ENCODE assay signal across 21 cellular contexts in genomic region chr6:135346747-135347146, GRCh38.
DNase-seq lines count a peak whose midpoint lies in the region.
"Had no signal": no experiment of that assay in that cellular context is flagged by ENCODE, and none has a peak within 500 bp of the region (broad histone marks: within the 10 kb centered on the region; RNA-seq: fewer than 3 reads in every experiment).

No MANE protein-coding gene starts in this region.

- no peaks in the 10 kb centered on the region for H3K79me1 ChIP-seq in trophoblast cell (ENCODE audit: low read length)

- no peak overlapping the region for H3K27ac Mint-ChIP-seq in CD8-positive, alpha-beta memory T cell
- H3K27ac Mint-ChIP-seq: activated CD8-positive, alpha-beta T cell treated with anti-CD3 and anti-CD28 coated beads for 36 hours; activated naive CD4-positive, alpha-beta T cell treated with anti-CD3 and anti-CD28 coated beads for 36 hours had no signal

- H2AK5ac ChIP-seq in trophoblast cell (ENCODE audit: low read length), result no peak overlapping the region

- H2AFZ ChIP-seq in trophoblast cell (ENCODE audit: insufficient read depth, low read length, poor library complexity), result no peak overlapping the region

- H4K8ac ChIP-seq in trophoblast cell (ENCODE audit: low read depth, low read length), result no peak overlapping the region

- H3K27ac ChIP-seq in trophoblast cell (ENCODE audit: low read depth, low read length), result no peak overlapping the region
- H3K27ac ChIP-seq in CD8-positive, alpha-beta memory T cell (ENCODE audit: low read depth, low read length), result no peak overlapping the region
- H3K27ac ChIP-seq: esophagus squamous epithelium had no signal

- H3K4me3 ChIP-seq in trophoblast cell (ENCODE audit: low read depth, low read length), result no peak overlapping the region
- no peak overlapping the region for H3K4me3 ChIP-seq in CD8-positive, alpha-beta memory T cell (ENCODE audit: low read length)
- H3K4me3 ChIP-seq: esophagus squamous epithelium had no signal

- POLR2A ChIA-PET in CD8-positive, alpha-beta memory T cell (lab: Charles Lee), result no interaction called here

- DNase-seq in A172 (ENCODE audit: low spot score) (peak; percentile 38), GM03348 (ENCODE audit: low spot score) (peak; percentile 39), M059J (ENCODE audit: low read depth) (peak; percentile 84), astrocyte of the hippocampus (ENCODE audit: low read depth, low spot score) (peak; percentile 11), trophoblast cell (no peak), NCI-H1417 treated with DMSO at 0.1 percent for 48 hours (lab: John Stamatoyannopoulos, UW) (no peak), NCI-H526 treated with DMSO at 0.1 percent for 48 hours (lab: John Stamatoyannopoulos, UW) (no peak)
- DNase-seq in CD8-positive, alpha-beta memory T cell, result no peak
- DNase-seq: activated CD4-positive, CD25-positive, alpha-beta regulatory T cell; activated CD8-positive, alpha-beta T cell treated with anti-CD3 and anti-CD28 coated beads for 36 hours; activated naive CD4-positive, alpha-beta T cell treated with anti-CD3 and anti-CD28 coated beads for 36 hours; activated T-cell treated with anti-CD3 and anti-CD28 coated beads, Interleukin-2, amount 50 U/mL, for 1 hour; aorta; C1 segment of cervical spinal cord; cerebellar nuclear complex; esophagus squamous epithelium; midbrain; NCI-H187 treated with DMSO at 0.1 percent for 48 hours; NCI-H226; T-helper 9 cell had no signal

- H3K36me3 Mint-ChIP-seq in CD8-positive, alpha-beta memory T cell, result peaks cover 0 to 2% (median 2%) of the 10 kb centered on the region in 3 donors

- WGBS in trophoblast cell (ENCODE audit: extremely low coverage, insufficient coverage, insufficient read length), result no CpG with 5 or more reads among the region's 1 CpG

- no peak overlapping the region for H3K4me3 Mint-ChIP-seq in CD8-positive, alpha-beta memory T cell
- H3K4me3 Mint-ChIP-seq: activated CD8-positive, alpha-beta T cell treated with anti-CD3 and anti-CD28 coated beads for 36 hours; activated naive CD4-positive, alpha-beta T cell treated with anti-CD3 and anti-CD28 coated beads for 36 hours; neural crest cell had no signal

- no peak overlapping the region for H3K4me2 ChIP-seq in trophoblast cell (ENCODE audit: low read length)

- H3K27me3 Mint-ChIP-seq in CD8-positive, alpha-beta memory T cell, result no peaks in the 10 kb centered on the region
- H3K27me3 Mint-ChIP-seq: activated CD8-positive, alpha-beta T cell treated with anti-CD3 and anti-CD28 coated beads for 36 hours had no signal

- no peaks in the 10 kb centered on the region for H3K79me2 ChIP-seq in trophoblast cell (ENCODE audit: control insufficient read depth, insufficient read depth, low read length, poor library complexity)

- no peaks in the 10 kb centered on the region for H3K9me3 Mint-ChIP-seq in CD8-positive, alpha-beta memory T cell
- H3K9me3 Mint-ChIP-seq: activated CD8-positive, alpha-beta T cell treated with anti-CD3 and anti-CD28 coated beads for 36 hours; activated naive CD4-positive, alpha-beta T cell treated with anti-CD3 and anti-CD28 coated beads for 36 hours; neural crest cell had no signal

- CTCF ChIA-PET in CD8-positive, alpha-beta memory T cell (lab: Charles Lee), result no interaction called here

- H3K18ac ChIP-seq in trophoblast cell (ENCODE audit: low read length), result no peak overlapping the region

- H3K4me1 ChIP-seq in trophoblast cell (ENCODE audit: control insufficient read depth in 1 of 2, insufficient read depth in 2 of 2, low read length in 2 of 2), result no peaks in the 10 kb centered on the region
- H3K4me1 ChIP-seq in CD8-positive, alpha-beta memory T cell (ENCODE audit: insufficient read depth, low read length), result no peaks in the 10 kb centered on the region
- H3K4me1 ChIP-seq: esophagus squamous epithelium had no signal

- H3K27me3 ChIP-seq in trophoblast cell (ENCODE audit: insufficient read depth, low read length), result no peaks in the 10 kb centered on the region
- no peaks in the 10 kb centered on the region for H3K27me3 ChIP-seq in CD8-positive, alpha-beta memory T cell (ENCODE audit: insufficient read depth, low read length, poor library complexity, severe bottlenecking)
- H3K27me3 ChIP-seq: esophagus squamous epithelium had no signal

- no peak overlapping the region for H2BK5ac ChIP-seq in trophoblast cell (ENCODE audit: low read depth, low read length, poor library complexity)

- H3K9ac ChIP-seq in trophoblast cell (ENCODE audit: low read length), result no peak overlapping the region

- H4K91ac ChIP-seq in trophoblast cell (ENCODE audit: low read depth, low read length), result no peak overlapping the region

- H4K12ac ChIP-seq in trophoblast cell (ENCODE audit: low read depth, low read length), result no peak overlapping the region

- H3K4ac ChIP-seq in trophoblast cell (ENCODE audit: low read depth, low read length), result no peak overlapping the region

- H3K36me3 ChIP-seq in trophoblast cell (ENCODE audit: control insufficient read depth in 1 of 2, insufficient read depth in 2 of 2, low read length in 2 of 2), result no peaks in the 10 kb centered on the region
- no peaks in the 10 kb centered on the region for H3K36me3 ChIP-seq in CD8-positive, alpha-beta memory T cell (ENCODE audit: insufficient read depth, low read length)

- H3K23ac ChIP-seq in trophoblast cell (ENCODE audit: low read length), result no peak overlapping the region

- no peak overlapping the region for H2BK12ac ChIP-seq in trophoblast cell (ENCODE audit: low read length)

- no peaks in the 10 kb centered on the region for H3K9me3 ChIP-seq in trophoblast cell (ENCODE audit: insufficient read depth, low read depth, low read length)
- H3K9me3 ChIP-seq in CD8-positive, alpha-beta memory T cell (ENCODE audit: low read length), result no peaks in the 10 kb centered on the region
- H3K9me3 ChIP-seq: esophagus squamous epithelium had no signal

- no peak overlapping the region for H2BK120ac ChIP-seq in trophoblast cell (ENCODE audit: insufficient read depth, low read length, poor library complexity)

- H3K14ac ChIP-seq in trophoblast cell (ENCODE audit: low read length), result no peak overlapping the region

- H3K4me1 Mint-ChIP-seq in CD8-positive, alpha-beta memory T cell, result peaks cover 3 to 6% (median 4%) of the 10 kb centered on the region in 3 donors
- H3K4me1 Mint-ChIP-seq: neural crest cell had no signal

Comparison
In these comparisons a context has a peak if more than half of its experiments do, and no peak if none do; other contexts are left out.
1. DNase-seq: peak in A172 (single experiment), GM03348 (single experiment), M059J (single experiment) and astrocyte of the hippocampus (single experiment); none in trophoblast cell (0 of 2), CD8-positive, alpha-beta memory T cell (0 of 5), NCI-H1417 treated with DMSO at 0.1 percent for 48 hours (single experiment) and NCI-H526 treated with DMSO at 0.1 percent for 48 hours (single experiment).